9 cellular contexts compared by ENCODE assay signal in genomic region chr14:51157012-51157411, GRCh38.
DNase-seq lines count a peak whose midpoint lies in the region; ATAC-seq and TF ChIP-seq lines count a peak whose summit lies in the region.
"Had no signal": no experiment of that assay in that cellular context is flagged by ENCODE, and none has a peak within 500 bp of the region (broad histone marks: within the 10 kb centered on the region; RNA-seq: fewer than 3 reads in every experiment).

No MANE protein-coding gene starts in this region.

- POLR2A ChIA-PET in BJ (lab: Charles Lee), result no interaction called here

- in situ Hi-C loops in astrocyte of the spinal cord (cut with HindIII; ENCODE audit: low sequenced_read_pairs), result no loop called here

- no peak for DNase-seq in BJ (ENCODE audit: low read depth)
- peak; percentile 52 for DNase-seq in NCI-H1092 treated with DMSO at 0.1 percent for 48 hours (lab: John Stamatoyannopoulos, UW)
- no peak for DNase-seq in astrocyte of the spinal cord (ENCODE audit: low read depth, low spot score)
- no peak for DNase-seq in retinal pigment epithelial cell (ENCODE audit: low read depth)
- no peak for DNase-seq in activated CD4-positive, alpha-beta T cell treated with anti-CD3 and anti-CD28 coated beads for 4 hours
- no peak for DNase-seq in iPS-NIHi7 (ENCODE audit: extremely low spot score)
- DNase-seq in stimulated activated CD4-positive, alpha-beta T cell treated with anti-CD3 and anti-CD28 coated beads, Interleukin-12 subunit alpha, Interleukin-12 subunit beta, amount 100 ng/mL, for 4 hours, result no peak

- CTCF ChIA-PET in BJ (lab: Yijun Ruan, JAX), result interaction anchor here (0.9 to 1.1 kb wide), 3 partner anchors 14 to 623 kb away, joined by 3 read pairs; no protein-coding TSS in a partner anchor

- H3K4me3 ChIP-seq in BJ (ENCODE audit: low read depth, low read length), result no peak overlapping the region
- no peak overlapping the region for H3K4me3 ChIP-seq in astrocyte of the spinal cord (ENCODE audit: low read depth, low read length)
- H3K4me3 ChIP-seq in retinal pigment epithelial cell (ENCODE audit: low read length), result no peak overlapping the region
- H3K4me3 ChIP-seq: HAP-1 had no signal

- no peaks in the 10 kb centered on the region for H3K36me3 ChIP-seq in BJ (ENCODE audit: control insufficient read depth, insufficient read depth, low read length)
- H3K36me3 ChIP-seq: HAP-1 had no signal

- peaks cover 2% of the 10 kb centered on the region for H3K27me3 ChIP-seq in BJ (ENCODE audit: control insufficient read depth, insufficient read depth, low read length)

- peak; percentile 62 for ATAC-seq in GM19452 (IDR thresholded peaks at IDR 0.05; ENCODE audit: unreplicated experiment)

- TF ChIP-seq CTCF in BJ (IDR thresholded peaks at IDR 0.05; ENCODE audit: insufficient read depth, low read depth, low read length) (peak; percentile 34), astrocyte of the spinal cord (IDR thresholded peaks at IDR 0.05; ENCODE audit: low read depth, low read length) (peak; percentile 34), retinal pigment epithelial cell (conservative IDR thresholded peaks at IDR 0.05; ENCODE audit: low read depth, low read length) (peak; percentile 66)
